Comparison of ENCODE assay signal across 9 cellular contexts in genomic region chr10:5550621-5551530, GRCh38. TPM values are rescaled to one million over a fixed set of nuclear protein-coding genes. Genes with fewer than 3 reads are reported as not detected.
A peak's percentile ranks its signal among the peaks of the same experiment; 100 is the strongest.
DNase-seq lines count a peak whose midpoint lies in the region; ATAC-seq and TF ChIP-seq lines count a peak whose summit lies in the region.
"Had no signal": no experiment of that assay in that cellular context is flagged by ENCODE, and none has a peak within 500 bp of the region (broad histone marks: within the 10 kb centered on the region; RNA-seq: fewer than 3 reads in every experiment).

No MANE protein-coding gene starts in this region.

- H2BK120ac ChIP-seq in H9 (ENCODE audit: low read depth, low read length, poor library complexity, severe bottlenecking) = no peak overlapping the region

- H3K4me1 ChIP-seq in H9 (ENCODE audit: insufficient read depth, low read length) (no peaks in the 10 kb centered on the region), NT2/D1 (ENCODE audit: insufficient read depth, insufficient read length) (peaks cover 3% of the 10 kb centered on the region)

- no peak overlapping the region for H2AFZ ChIP-seq in H9 (ENCODE audit: low read length)

- no peak overlapping the region for H3K14ac ChIP-seq in H9 (ENCODE audit: insufficient read depth, low read length)

- H3K79me1 ChIP-seq in H9 (ENCODE audit: insufficient read depth, low read depth, low read length, poor library complexity, severe bottlenecking) = no peaks in the 10 kb centered on the region

- ATAC-seq in esophagus mucosa = peak; percentile 60

- H2BK5ac ChIP-seq in H9 (ENCODE audit: insufficient read length, low read length) = no peak overlapping the region

- no peak overlapping the region for H2BK15ac ChIP-seq in H9 (ENCODE audit: low read depth, low read length)

- no peak overlapping the region for H3K18ac ChIP-seq in H9 (ENCODE audit: insufficient read length, low read depth, low read length)

- H3K27me3 ChIP-seq in H9 (ENCODE audit: insufficient read depth, low read length) (no peaks in the 10 kb centered on the region), NT2/D1 (ENCODE audit: insufficient read depth, insufficient read length) (no peaks in the 10 kb centered on the region)

- WGBS in H9 (ENCODE audit: extremely low coverage, insufficient read length, low lambda C conversion rate) = no CpG with 5 or more reads among the region's 17 CpGs

- H3K4me1 Mint-ChIP-seq in H9 = no peaks in the 10 kb centered on the region

- H4K8ac ChIP-seq in H9 (replicated peaks; ENCODE audit: insufficient read length, low read depth, low read length) = no peak overlapping the region

- H2BK12ac ChIP-seq in H9 (ENCODE audit: insufficient read length, low read depth, low read length) = no peak overlapping the region

- H2BK20ac ChIP-seq in H9 (ENCODE audit: low read depth, low read length, poor library complexity, severe bottlenecking) = no peak overlapping the region

- H3K4me2 ChIP-seq in H9 (ENCODE audit: insufficient read depth, insufficient read length, low read length) = no peak overlapping the region

- H3K9me3 Mint-ChIP-seq in H9 = no peaks in the 10 kb centered on the region; a peak in 1 of 5 replicates
- H3K9me3 Mint-ChIP-seq: T-helper 2 cell treated with Interferon-gamma antibody and Interleukin-4, amounts not matched to agents 5 μg/mL and 100 μg/mL, for 36 hours had no signal

- H3K36me3 ChIP-seq in NT2/D1 (ENCODE audit: insufficient read depth, insufficient read length, low read length) = no peaks in the 10 kb centered on the region

- H3K4me3 Mint-ChIP-seq in H9 = no peak overlapping the region

- no peaks in the 10 kb centered on the region for H3K9me3 ChIP-seq in H9 (ENCODE audit: control insufficient read depth, low read depth, low read length)
- H3K9me3 ChIP-seq in NT2/D1 (ENCODE audit: insufficient read depth, low read length) = no peaks in the 10 kb centered on the region

- H3K56ac ChIP-seq in H9 (ENCODE audit: insufficient read length, low read depth, low read length) = no peak overlapping the region

- H3K23ac ChIP-seq in H9 (ENCODE audit: insufficient read length, low read depth, low read length) = no peak overlapping the region

- no peaks in the 10 kb centered on the region for H4K20me1 ChIP-seq in H9 (ENCODE audit: control insufficient read depth, insufficient read depth, insufficient read length)

- H4K5ac ChIP-seq in H9 (ENCODE audit: insufficient read length, low read depth, low read length) = no peak overlapping the region

- H3K36me3 Mint-ChIP-seq in H9 (ENCODE audit: insufficient read depth in 1 of 3, low read depth in 3 of 3) = no peaks in the 10 kb centered on the region

- peaks cover 2% of the 10 kb centered on the region; the same call in 1 of the 2 replicates for H3K27me3 Mint-ChIP-seq in H9 (ENCODE audit: low read depth)

- no peak overlapping the region for H3K4ac ChIP-seq in H9 (ENCODE audit: low read depth, low read length)

- H3K4me3 ChIP-seq in NT2/D1 (ENCODE audit: insufficient read length, low read depth) (no peak overlapping the region), skin epidermis (no peak overlapping the region)
- H3K4me3 ChIP-seq: lung had no signal

- H4K91ac ChIP-seq in H9 (ENCODE audit: insufficient read length, low read depth, low read length) = no peak overlapping the region

- no peak overlapping the region for H3T11ph ChIP-seq in H9 (ENCODE audit: low read length)

- H3K9ac ChIP-seq in H9 (ENCODE audit: extremely low read depth, insufficient read length, low read length) (no peak overlapping the region), NT2/D1 (ENCODE audit: insufficient read length, low read depth) (peak overlapping the region; percentile 10)

- DNase-seq in H9 (no peak), NT2/D1 (ENCODE audit: low read depth, low spot score) (no peak), ureter (ENCODE audit: low spot score) (no peak), nucleus accumbens (lab: John Stamatoyannopoulos, UW) (no peak), HuH-7 (ENCODE audit: low spot score) (no peak)

- no peak for TF ChIP-seq CTCF in H9 (conservative IDR thresholded peaks at IDR 0.05)

- no peaks in the 10 kb centered on the region for H3K79me2 ChIP-seq in H9 (ENCODE audit: insufficient read depth, low read length)

- H2AK5ac ChIP-seq in H9 (ENCODE audit: insufficient read length, low read length) = no peak overlapping the region

- no peak overlapping the region for H3K27ac ChIP-seq in H9 (ENCODE audit: insufficient read length, low read depth, low read length)
- H3K27ac ChIP-seq in skin epidermis = peak overlapping the region in 17 of 21 experiments; percentile 32 to 76 (median 66)

- H3K27ac Mint-ChIP-seq in H9 = peak overlapping the region in 2 of 3 experiments; percentile 34 to 77; a peak in 3 of 7 replicates

- no peaks in the 10 kb centered on the region for H3K23me2 ChIP-seq in H9 (ENCODE audit: insufficient read length, low read depth, low read length, poor library complexity, severe bottlenecking)

RNA-seq across cellular contexts. Expression of gene CALML3, which starts 26.1 kb away (rescaled TPM):
- total RNA-seq in H9 (2021) (not detected in 2 replicates), esophagus mucosa (501 TPM), ureter (not detected)

RNA-seq across cellular contexts. Expression of gene CALML5, which starts 51.5 kb away (rescaled TPM):
- not detected in 2 replicates for total RNA-seq in H9 (2021)
- 16.6 TPM for total RNA-seq in esophagus mucosa
- not detected for total RNA-seq in ureter
- total RNA-seq: lung had no signal

Comparison
In these comparisons a context has a peak if more than half of its experiments do, and no peak if none do; other contexts are left out.
1. RNA of gene CALML3, which starts 26.1 kb away (total RNA-seq): 501 TPM in esophagus mucosa (single experiment); not detected in ureter (single experiment) and not detected in H9; every median in the first group is over 100 times any median in the second.
2. RNA of gene CALML5, which starts 51.5 kb away (total RNA-seq): 16.6 TPM in esophagus mucosa (single experiment); not detected in H9 and not detected in ureter (single experiment); every median in the first group is over 10 times any median in the second.